In genomic region chr2:160407393-160408204, GRCh38 we compare ENCODE assay signal across 8 cellular contexts.
DNase-seq lines count a peak whose midpoint lies in the region; ATAC-seq, FAIRE-seq and TF ChIP-seq lines count a peak whose summit lies in the region.

No MANE protein-coding gene starts in this region.

- H3K9me3 Mint-ChIP-seq in activated naive CD4-positive, alpha-beta T cell treated with anti-CD3 and anti-CD28 coated beads, Interleukin-2, amount 10 ng/mL, durations not matched to agents 7 days and 5 days = no peaks in the 10 kb centered on the region

- H3K4me1 Mint-ChIP-seq in activated naive CD4-positive, alpha-beta T cell treated with anti-CD3 and anti-CD28 coated beads, Interleukin-2, amount 10 ng/mL, durations not matched to agents 7 days and 5 days = peaks cover 85% of the 10 kb centered on the region

- H3K27ac ChIP-seq in pancreas = peak overlapping the region; percentile 45 to 90 (median 78)

- no peak for FAIRE-seq in pancreas (lab: Jason Lieb, UNC)

- H3K27me3 ChIP-seq in pancreas = no peaks in the 10 kb centered on the region

- DNase-seq in AG09319 (ENCODE audit: extremely low read depth, low read depth) (no peak), RPMI7951 (ENCODE audit: low read depth) (peak; percentile 68), Right ventricle myocardium inferior (ENCODE audit: missing footprints) (peak; percentile 87), pancreas (peak; percentile 39 to 81 (median 54)), cortex of kidney (lab: John Stamatoyannopoulos, UW) (no peak)
- DNase-seq in activated naive CD4-positive, alpha-beta T cell treated with anti-CD3 and anti-CD28 coated beads, Interleukin-2, amount 10 ng/mL, durations not matched to agents 7 days and 5 days = peak; percentile 73

- H3K4me1 ChIP-seq in pancreas = peaks cover 0 to 8% (median 0%) of the 10 kb centered on the region in 3 donors

- TF ChIP-seq CTCF in AG09319 (IDR thresholded peaks at IDR 0.05; ENCODE audit: low read depth, low read length) (peak; percentile 1; the same call in 1 of the 2 replicates), pancreas (IDR thresholded peaks at IDR 0.05) (no peak)

- intact Hi-C loops in Right ventricle myocardium inferior (cut with DNase I) = loop anchor here (5.0 kb wide), 2 partner anchors 80 to 130 kb away; no protein-coding TSS in a partner anchor
- intact Hi-C loops in pancreas (cut with DNase I) = no loop called here

- 0 to 1% methylated on average over 24 to 121 of the region's 121 CpGs for WGBS in pancreas, 2 donors

- CTCF ChIA-PET in activated naive CD4-positive, alpha-beta T cell treated with anti-CD3 and anti-CD28 coated beads, Interleukin-2, amount 10 ng/mL, durations not matched to agents 7 days and 5 days (lab: Charles Lee) = interaction anchor here (1.5 kb wide), 1 partner anchor 84 kb away, joined by 3 read pairs; no protein-coding TSS in a partner anchor

- peaks cover 34% of the 10 kb centered on the region for H3K36me3 Mint-ChIP-seq in activated naive CD4-positive, alpha-beta T cell treated with anti-CD3 and anti-CD28 coated beads, Interleukin-2, amount 10 ng/mL, durations not matched to agents 7 days and 5 days

- peak overlapping the region; percentile 83 for H3K4me3 Mint-ChIP-seq in activated naive CD4-positive, alpha-beta T cell treated with anti-CD3 and anti-CD28 coated beads, Interleukin-2, amount 10 ng/mL, durations not matched to agents 7 days and 5 days

- no peaks in the 10 kb centered on the region for H3K9me3 ChIP-seq in pancreas

- H3K27me3 Mint-ChIP-seq in activated naive CD4-positive, alpha-beta T cell treated with anti-CD3 and anti-CD28 coated beads, Interleukin-2, amount 10 ng/mL, durations not matched to agents 7 days and 5 days = no peaks in the 10 kb centered on the region

- ATAC-seq in GM19023 (IDR thresholded peaks at IDR 0.05; ENCODE audit: unreplicated experiment) (peak; percentile 55), HG03159 (IDR thresholded peaks at IDR 0.05; ENCODE audit: unreplicated experiment) (peak; percentile 63), Right ventricle myocardium inferior (peak; percentile 87), pancreas (peak; percentile 81 to 88 (median 84))

- peak overlapping the region; percentile 93 for H3K27ac Mint-ChIP-seq in activated naive CD4-positive, alpha-beta T cell treated with anti-CD3 and anti-CD28 coated beads, Interleukin-2, amount 10 ng/mL, durations not matched to agents 7 days and 5 days

- no peaks in the 10 kb centered on the region for H3K36me3 ChIP-seq in pancreas

- H3K4me3 ChIP-seq in pancreas = peak overlapping the region; percentile 70 to 93 (median 83)

Comparison
In these comparisons a context has a peak if more than half of its experiments do, and no peak if none do; other contexts are left out.
1. DNase-seq: peak in RPMI7951 (single experiment), activated naive CD4-positive, alpha-beta T cell treated with anti-CD3 and anti-CD28 coated beads, Interleukin-2, amount 10 ng/mL, durations not matched to agents 7 days and 5 days (single experiment), Right ventricle myocardium inferior (single experiment) and pancreas (6 of 6); none in AG09319 (single experiment) and cortex of kidney (single experiment).
2. Peak in every context shown above with its lines, with median percentiles within 50 percentile points of each other: ATAC-seq.